ENCODE assay signal across 1 cellular context in the genomic region with DNA sequence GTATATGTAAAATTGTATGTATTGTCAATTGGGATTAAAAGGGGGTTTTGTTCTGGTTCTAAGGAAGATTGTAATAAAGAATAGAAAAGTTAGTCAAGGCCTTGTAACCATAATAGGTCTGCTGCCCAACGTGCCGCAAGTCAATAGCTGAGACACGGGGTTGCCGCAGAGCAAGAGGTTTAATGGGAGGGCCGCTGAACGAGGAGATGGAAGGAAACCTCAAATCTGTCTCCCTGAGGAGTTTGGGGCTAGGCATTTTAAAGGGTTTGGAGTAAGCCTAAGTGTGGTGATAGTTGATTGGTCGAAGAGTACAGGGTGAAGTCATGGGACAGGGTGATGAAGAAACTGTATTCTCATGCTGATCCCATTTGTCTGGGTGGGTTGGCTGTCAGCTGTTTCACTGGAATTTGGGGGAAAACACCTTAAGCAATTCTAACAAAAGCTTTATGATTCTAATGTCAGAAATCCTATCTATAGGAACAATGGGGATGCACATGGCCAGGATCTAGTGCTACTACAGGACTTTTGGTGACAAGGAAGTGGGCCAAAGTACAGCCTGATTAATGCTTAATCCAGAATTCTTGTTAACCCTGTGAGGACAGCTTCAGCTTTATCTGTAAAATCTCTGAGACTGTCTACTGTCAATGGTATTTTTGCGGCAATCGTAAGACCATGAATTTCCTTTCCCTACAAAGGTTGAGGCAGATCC.
TF ChIP-seq lines count a peak whose summit lies in the region.

No MANE protein-coding gene starts in this region.

TF ChIP-seq in GM23338, 12 proteins besides CTCF, POLR2A, EP300 and RAD21 (continued from another document):
- TF ChIP-seq, protein P1, sequence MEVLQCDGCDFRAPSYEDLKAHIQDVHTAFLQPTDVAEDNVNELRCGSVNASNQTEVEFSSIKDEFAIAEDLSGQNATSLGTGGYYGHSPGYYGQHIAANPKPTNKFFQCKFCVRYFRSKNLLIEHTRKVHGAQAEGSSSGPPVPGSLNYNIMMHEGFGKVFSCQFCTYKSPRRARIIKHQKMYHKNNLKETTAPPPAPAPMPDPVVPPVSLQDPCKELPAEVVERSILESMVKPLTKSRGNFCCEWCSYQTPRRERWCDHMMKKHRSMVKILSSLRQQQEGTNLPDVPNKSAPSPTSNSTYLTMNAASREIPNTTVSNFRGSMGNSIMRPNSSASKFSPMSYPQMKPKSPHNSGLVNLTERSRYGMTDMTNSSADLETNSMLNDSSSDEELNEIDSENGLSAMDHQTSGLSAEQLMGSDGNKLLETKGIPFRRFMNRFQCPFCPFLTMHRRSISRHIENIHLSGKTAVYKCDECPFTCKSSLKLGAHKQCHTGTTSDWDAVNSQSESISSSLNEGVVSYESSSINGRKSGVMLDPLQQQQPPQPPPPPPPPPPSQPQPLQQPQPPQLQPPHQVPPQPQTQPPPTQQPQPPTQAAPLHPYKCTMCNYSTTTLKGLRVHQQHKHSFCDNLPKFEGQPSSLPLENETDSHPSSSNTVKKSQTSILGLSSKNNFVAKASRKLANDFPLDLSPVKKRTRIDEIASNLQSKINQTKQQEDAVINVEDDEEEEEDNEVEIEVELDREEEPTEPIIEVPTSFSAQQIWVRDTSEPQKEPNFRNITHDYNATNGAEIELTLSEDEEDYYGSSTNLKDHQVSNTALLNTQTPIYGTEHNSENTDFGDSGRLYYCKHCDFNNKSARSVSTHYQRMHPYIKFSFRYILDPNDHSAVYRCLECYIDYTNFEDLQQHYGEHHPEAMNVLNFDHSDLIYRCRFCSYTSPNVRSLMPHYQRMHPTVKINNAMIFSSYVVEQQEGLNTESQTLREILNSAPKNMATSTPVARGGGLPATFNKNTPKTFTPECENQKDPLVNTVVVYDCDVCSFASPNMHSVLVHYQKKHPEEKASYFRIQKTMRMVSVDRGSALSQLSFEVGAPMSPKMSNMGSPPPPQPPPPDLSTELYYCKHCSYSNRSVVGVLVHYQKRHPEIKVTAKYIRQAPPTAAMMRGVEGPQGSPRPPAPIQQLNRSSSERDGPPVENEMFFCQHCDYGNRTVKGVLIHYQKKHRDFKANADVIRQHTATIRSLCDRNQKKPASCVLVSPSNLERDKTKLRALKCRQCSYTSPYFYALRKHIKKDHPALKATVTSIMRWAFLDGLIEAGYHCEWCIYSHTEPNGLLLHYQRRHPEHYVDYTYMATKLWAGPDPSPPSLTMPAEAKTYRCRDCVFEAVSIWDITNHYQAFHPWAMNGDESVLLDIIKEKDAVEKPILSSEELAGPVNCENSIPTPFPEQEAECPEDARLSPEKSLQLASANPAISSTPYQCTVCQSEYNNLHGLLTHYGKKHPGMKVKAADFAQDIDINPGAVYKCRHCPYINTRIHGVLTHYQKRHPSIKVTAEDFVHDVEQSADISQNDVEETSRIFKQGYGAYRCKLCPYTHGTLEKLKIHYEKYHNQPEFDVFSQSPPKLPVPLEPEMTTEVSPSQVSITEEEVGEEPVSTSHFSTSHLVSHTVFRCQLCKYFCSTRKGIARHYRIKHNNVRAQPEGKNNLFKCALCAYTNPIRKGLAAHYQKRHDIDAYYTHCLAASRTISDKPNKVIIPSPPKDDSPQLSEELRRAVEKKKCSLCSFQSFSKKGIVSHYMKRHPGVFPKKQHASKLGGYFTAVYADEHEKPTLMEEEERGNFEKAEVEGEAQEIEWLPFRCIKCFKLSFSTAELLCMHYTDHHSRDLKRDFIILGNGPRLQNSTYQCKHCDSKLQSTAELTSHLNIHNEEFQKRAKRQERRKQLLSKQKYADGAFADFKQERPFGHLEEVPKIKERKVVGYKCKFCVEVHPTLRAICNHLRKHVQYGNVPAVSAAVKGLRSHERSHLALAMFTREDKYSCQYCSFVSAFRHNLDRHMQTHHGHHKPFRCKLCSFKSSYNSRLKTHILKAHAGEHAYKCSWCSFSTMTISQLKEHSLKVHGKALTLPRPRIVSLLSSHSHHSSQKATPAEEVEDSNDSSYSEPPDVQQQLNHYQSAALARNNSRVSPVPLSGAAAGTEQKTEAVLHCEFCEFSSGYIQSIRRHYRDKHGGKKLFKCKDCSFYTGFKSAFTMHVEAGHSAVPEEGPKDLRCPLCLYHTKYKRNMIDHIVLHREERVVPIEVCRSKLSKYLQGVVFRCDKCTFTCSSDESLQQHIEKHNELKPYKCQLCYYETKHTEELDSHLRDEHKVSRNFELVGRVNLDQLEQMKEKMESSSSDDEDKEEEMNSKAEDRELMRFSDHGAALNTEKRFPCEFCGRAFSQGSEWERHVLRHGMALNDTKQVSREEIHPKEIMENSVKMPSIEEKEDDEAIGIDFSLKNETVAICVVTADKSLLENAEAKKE (CRISPR knock-in tag; IDR thresholded peaks at IDR 0.05), result no peak
- TF ChIP-seq POLR2AphosphoS5 (IDR thresholded peaks at IDR 0.05; ENCODE audit: low read depth), result no peak
- no peak for TF ChIP-seq EZH2phosphoT487 (IDR thresholded peaks at IDR 0.05; ENCODE audit: unreplicated experiment)
- no peak for TF ChIP-seq NANOG (IDR thresholded peaks at IDR 0.05; ENCODE audit: borderline replicate concordance)
- TF ChIP-seq, protein P2, sequence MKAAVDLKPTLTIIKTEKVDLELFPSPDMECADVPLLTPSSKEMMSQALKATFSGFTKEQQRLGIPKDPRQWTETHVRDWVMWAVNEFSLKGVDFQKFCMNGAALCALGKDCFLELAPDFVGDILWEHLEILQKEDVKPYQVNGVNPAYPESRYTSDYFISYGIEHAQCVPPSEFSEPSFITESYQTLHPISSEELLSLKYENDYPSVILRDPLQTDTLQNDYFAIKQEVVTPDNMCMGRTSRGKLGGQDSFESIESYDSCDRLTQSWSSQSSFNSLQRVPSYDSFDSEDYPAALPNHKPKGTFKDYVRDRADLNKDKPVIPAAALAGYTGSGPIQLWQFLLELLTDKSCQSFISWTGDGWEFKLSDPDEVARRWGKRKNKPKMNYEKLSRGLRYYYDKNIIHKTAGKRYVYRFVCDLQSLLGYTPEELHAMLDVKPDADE (IDR thresholded peaks at IDR 0.05), result no peak
- no peak for TF ChIP-seq ZNF331 (CRISPR knock-in tag; IDR thresholded peaks at IDR 0.05; ENCODE audit: low read depth)
- TF ChIP-seq CREB1 (CRISPR knock-in tag; IDR thresholded peaks at IDR 0.05; ENCODE audit: low read depth), result no peak
